15 cellular contexts compared by ENCODE assay signal in the genomic region with DNA sequence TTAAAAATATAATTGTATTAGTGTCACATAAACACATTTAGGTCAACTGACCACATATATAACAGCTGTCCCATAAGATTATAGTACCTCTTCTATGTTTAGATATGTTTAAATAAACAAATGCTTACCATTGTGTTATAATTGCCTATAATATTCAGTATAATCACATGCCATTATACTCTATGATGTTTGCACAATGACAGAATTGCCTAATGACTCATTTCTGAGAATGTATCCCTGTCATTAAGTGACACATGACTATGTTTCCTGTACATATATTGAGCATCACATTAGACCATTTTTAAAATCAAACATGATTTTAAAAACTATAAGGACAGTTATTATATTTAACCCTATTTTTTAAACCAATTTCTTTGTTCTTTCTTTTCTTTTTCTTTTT.
DNase-seq lines count a peak whose midpoint lies in the region; ATAC-seq lines count a peak whose summit lies in the region.
"Had no signal": no experiment of that assay in that cellular context is flagged by ENCODE, and none has a peak within 500 bp of the region (broad histone marks: within the 10 kb centered on the region; RNA-seq: fewer than 3 reads in every experiment).

No MANE protein-coding gene starts in this region.

- H3K4me3 Mint-ChIP-seq in activated CD4-positive, alpha-beta memory T cell treated with anti-CD3 and anti-CD28 coated beads, Interleukin-2, amount 10 ng/mL, durations not matched to agents 7 days and 5 days = no peak overlapping the region
- H3K4me3 Mint-ChIP-seq: activated CD8-positive, alpha-beta memory T cell treated with anti-CD3 and anti-CD28 coated beads, Interleukin-2, amount 10 ng/mL, durations not matched to agents 7 days and 5 days; activated naive CD4-positive, alpha-beta T cell treated with anti-CD3 and anti-CD28 coated beads for 36 hours had no signal

- POLR2A ChIA-PET in activated CD4-positive, alpha-beta memory T cell treated with anti-CD3 and anti-CD28 coated beads, Interleukin-2, amount 10 ng/mL, durations not matched to agents 7 days and 5 days (lab: Charles Lee) = no interaction called here

- intact Hi-C loops in left ventricle myocardium superior (cut with micrococcal nuclease) = no loop called here

- no peaks in the 10 kb centered on the region for H3K9me3 Mint-ChIP-seq in activated CD4-positive, alpha-beta memory T cell treated with anti-CD3 and anti-CD28 coated beads, Interleukin-2, amount 10 ng/mL, durations not matched to agents 7 days and 5 days
- H3K9me3 Mint-ChIP-seq: activated naive CD4-positive, alpha-beta T cell treated with anti-CD3 and anti-CD28 coated beads for 36 hours had no signal

- no peak overlapping the region for H3K27ac ChIP-seq in epithelial cell of prostate
- H3K27ac ChIP-seq: upper lobe of left lung had no signal

- H3K27me3 Mint-ChIP-seq in activated CD4-positive, alpha-beta memory T cell treated with anti-CD3 and anti-CD28 coated beads, Interleukin-2, amount 10 ng/mL, durations not matched to agents 7 days and 5 days = peaks cover 8% of the 10 kb centered on the region

- DNase-seq in AML-193 (lab: John Stamatoyannopoulos, UW) (peak; percentile 44 to 46), HT-29 (ENCODE audit: low spot score) (peak; percentile 17), NCI-H69 (lab: John Stamatoyannopoulos, UW) (peak; percentile 82), epithelial cell of prostate (ENCODE audit: low read depth, low spot score) (peak; percentile 14), HK-2 (ENCODE audit: unreplicated experiment) (no peak), left ventricle myocardium superior (no peak)
- DNase-seq in activated CD4-positive, alpha-beta memory T cell treated with anti-CD3 and anti-CD28 coated beads, Interleukin-2, amount 10 ng/mL, durations not matched to agents 7 days and 5 days = no peak
- DNase-seq: activated CD8-positive, alpha-beta memory T cell treated with anti-CD3 and anti-CD28 coated beads, Interleukin-2, amount 10 ng/mL, durations not matched to agents 7 days and 5 days; activated naive CD4-positive, alpha-beta T cell treated with anti-CD3 and anti-CD28 coated beads for 36 hours; glutamatergic neuron; NCI-H526; Right ventricle myocardium superior; stimulated activated CD4-positive, alpha-beta T cell treated with anti-CD3 and anti-CD28 coated beads, Interleukin-1b, Interleukin-23, amount 100 ng/mL, for 48 hours; upper lobe of left lung had no signal

- CTCF ChIA-PET in activated CD4-positive, alpha-beta memory T cell treated with anti-CD3 and anti-CD28 coated beads, Interleukin-2, amount 10 ng/mL, durations not matched to agents 7 days and 5 days (lab: Charles Lee) = interaction anchor here (0.7 to 0.9 kb wide), 2 partner anchors 165 to 1250 kb away, joined by 3 read pairs; no protein-coding TSS in a partner anchor

- peaks cover 5% of the 10 kb centered on the region for H3K4me1 Mint-ChIP-seq in activated CD4-positive, alpha-beta memory T cell treated with anti-CD3 and anti-CD28 coated beads, Interleukin-2, amount 10 ng/mL, durations not matched to agents 7 days and 5 days

- no peak overlapping the region for H3K27ac Mint-ChIP-seq in activated CD4-positive, alpha-beta memory T cell treated with anti-CD3 and anti-CD28 coated beads, Interleukin-2, amount 10 ng/mL, durations not matched to agents 7 days and 5 days
- H3K27ac Mint-ChIP-seq: activated CD8-positive, alpha-beta memory T cell treated with anti-CD3 and anti-CD28 coated beads, Interleukin-2, amount 10 ng/mL, durations not matched to agents 7 days and 5 days; activated naive CD4-positive, alpha-beta T cell treated with anti-CD3 and anti-CD28 coated beads for 36 hours had no signal

- H3K36me3 Mint-ChIP-seq in activated CD4-positive, alpha-beta memory T cell treated with anti-CD3 and anti-CD28 coated beads, Interleukin-2, amount 10 ng/mL, durations not matched to agents 7 days and 5 days (ENCODE audit: low read depth) = no peaks in the 10 kb centered on the region
- H3K36me3 Mint-ChIP-seq: activated CD8-positive, alpha-beta memory T cell treated with anti-CD3 and anti-CD28 coated beads, Interleukin-2, amount 10 ng/mL, durations not matched to agents 7 days and 5 days had no signal

- ATAC-seq in left ventricle myocardium superior = no peak
- ATAC-seq in GM18873 (IDR thresholded peaks at IDR 0.05; ENCODE audit: low FRiP score, unreplicated experiment) = no peak
- ATAC-seq: activated CD8-positive, alpha-beta memory T cell treated with anti-CD3 and anti-CD28 coated beads, Interleukin-2, amount 10 ng/mL, durations not matched to agents 7 days and 5 days had no signal

Comparison
In these comparisons a context has a peak if more than half of its experiments do, and no peak if none do; other contexts are left out.
1. DNase-seq: peak in AML-193 (2 of 2), HT-29 (single experiment), NCI-H69 (single experiment) and epithelial cell of prostate (single experiment); none in HK-2 (single experiment), left ventricle myocardium superior (single experiment) and activated CD4-positive, alpha-beta memory T cell treated with anti-CD3 and anti-CD28 coated beads, Interleukin-2, amount 10 ng/mL, durations not matched to agents 7 days and 5 days (single experiment).